Comparison of ENCODE assay signal across 1 cellular context in the genomic region with DNA sequence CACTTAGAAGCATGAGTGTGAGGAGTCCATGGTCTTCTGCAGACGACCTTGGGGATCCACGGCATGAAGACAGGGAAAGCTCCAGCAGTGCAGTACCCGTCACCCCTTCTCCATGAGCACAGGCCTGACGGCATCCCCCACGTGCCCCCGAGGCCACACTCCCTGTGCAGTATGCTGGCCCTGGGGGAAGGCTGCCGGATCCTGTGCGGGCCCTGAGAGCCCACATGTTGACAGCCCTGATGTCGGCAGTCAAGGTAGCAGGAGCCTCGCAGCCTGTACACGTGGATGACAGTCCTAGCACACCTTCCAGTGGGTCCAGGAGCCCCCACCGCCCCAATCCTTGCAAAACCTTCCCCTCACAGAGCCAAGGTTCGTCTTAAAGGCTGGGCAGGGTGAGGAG.
TF ChIP-seq lines count a peak whose summit lies in the region.

No MANE protein-coding gene starts in this region.

TF ChIP-seq in H1, 55 proteins besides CTCF, POLR2A, EP300 and RAD21 (continued from another document):
- no peak for TF ChIP-seq SP1 (IDR thresholded peaks at IDR 0.05; ENCODE audit: low read depth, low read length)
- no peak for TF ChIP-seq YY1 (IDR thresholded peaks at IDR 0.05; ENCODE audit: low read depth, low read length)
- TF ChIP-seq CHD1 (IDR thresholded peaks at IDR 0.05; ENCODE audit: low read depth, low read length) = no peak
- TF ChIP-seq POU5F1 (IDR thresholded peaks at IDR 0.05; ENCODE audit: low read depth, low read length) = no peak
- TF ChIP-seq SIRT6 (IDR thresholded peaks at IDR 0.05; ENCODE audit: low read length) = no peak
- no peak for TF ChIP-seq KDM4A (IDR thresholded peaks at IDR 0.05; ENCODE audit: low read depth, low read length, severe bottlenecking)
- no peak for TF ChIP-seq SRF (IDR thresholded peaks at IDR 0.05; ENCODE audit: low read depth, low read length)
- no peak for TF ChIP-seq ZNF274 (IDR thresholded peaks at IDR 0.05; ENCODE audit: borderline replicate concordance, extremely low read depth, low read length)
- no peak for TF ChIP-seq RXRA (IDR thresholded peaks at IDR 0.05; ENCODE audit: insufficient read depth, low read depth, low read length)
- no peak for TF ChIP-seq NANOG (IDR thresholded peaks at IDR 0.05; ENCODE audit: insufficient read depth, low read depth, low read length, poor library complexity, severe bottlenecking)
